In genomic region chr17:58384900-58385299, GRCh38 we compare ENCODE assay signal across 16 cellular contexts. TPM values are rescaled to one million over a fixed set of nuclear protein-coding genes. Genes with fewer than 3 reads are reported as not detected.
"Had no signal": no experiment of that assay in that cellular context is flagged by ENCODE, and none has a peak within 500 bp of the region (broad histone marks: within the 10 kb centered on the region; RNA-seq: fewer than 3 reads in every experiment).

No MANE protein-coding gene starts in this region.

- H3K27ac ChIP-seq: coronary artery, gastrocnemius medialis, skin epidermis, stomach, thoracic aorta, uterus, WERI-Rb-1 had no signal

- ATAC-seq: activated CD4-positive, alpha-beta T cell treated with anti-CD3 and anti-CD28 coated beads for 36 hours; activated CD8-positive, alpha-beta T cell treated with anti-CD3 and anti-CD28 coated beads, Interleukin-2, amount 10 ng/mL, durations not matched to agents 7 days and 5 days; gastrocnemius medialis had no signal

- H3K4me3 ChIP-seq: coronary artery, gastrocnemius medialis, skin epidermis, stomach, thoracic aorta, uterus had no signal

- H3K27me3 ChIP-seq: stomach, uterus had no signal

- DNase-seq: activated CD4-positive, alpha-beta T cell treated with anti-CD3 and anti-CD28 coated beads for 36 hours; activated CD8-positive, alpha-beta memory T cell treated with anti-CD3 and anti-CD28 coated beads, Interleukin-2, amount 50 U/mL, for 48 hours; activated CD8-positive, alpha-beta T cell treated with anti-CD3 and anti-CD28 coated beads, Interleukin-2, amount 10 ng/mL, durations not matched to agents 7 days and 5 days; activated naive CD4-positive, alpha-beta T cell; effector memory CD4-positive, alpha-beta T cell; gastrocnemius medialis; kidney glomerular epithelial cell; posterior cingulate gyrus; stimulated activated CD4-positive, alpha-beta T cell treated with anti-CD3 and anti-CD28 coated beads, Interleukin-4, amount 100 ng/mL, for 4 hours; stomach; uterus; WERI-Rb-1 had no signal

- H3K4me1 ChIP-seq: gastrocnemius medialis, uterus had no signal

- H3K36me3 ChIP-seq: gastrocnemius medialis, stomach, thoracic aorta, uterus, WERI-Rb-1 had no signal

- H3K9me3 ChIP-seq: gastrocnemius medialis, stomach, thoracic aorta, uterus had no signal

RNA-seq across cellular contexts. Expression of gene RNF43, which starts 32.4 kb away (rescaled TPM):
- total RNA-seq: mesenteric fat pad had no signal
